ENCODE assay signal across 34 cellular contexts in the genomic region with DNA sequence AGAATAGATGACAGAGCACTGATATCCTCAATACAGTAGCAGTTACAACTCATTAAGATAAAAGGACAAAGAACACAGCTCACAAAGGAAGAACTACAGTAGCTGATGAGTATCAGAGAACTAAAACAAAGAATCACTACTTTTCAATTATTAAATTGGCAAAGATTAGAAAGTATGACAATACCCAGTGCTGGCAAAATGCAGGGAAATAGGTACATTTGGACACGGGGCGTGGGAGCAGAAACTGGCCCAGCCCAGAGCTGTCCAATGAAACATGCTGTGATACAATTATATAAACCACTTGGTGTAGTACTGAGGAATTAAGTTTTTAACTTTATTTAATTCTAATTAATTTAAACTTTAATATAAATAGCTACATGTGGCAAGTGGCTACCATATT.
"Had no signal": no experiment of that assay in that cellular context is flagged by ENCODE, and none has a peak within 500 bp of the region (broad histone marks: within the 10 kb centered on the region; RNA-seq: fewer than 3 reads in every experiment).

No MANE protein-coding gene starts in this region.

- H3K36me3 ChIP-seq: MG63 had no signal

- H3K4me3 ChIP-seq: MG63 had no signal

- H3K27ac ChIP-seq: KMS-11 had no signal

- DNase-seq: Karpas-422, Kasumi-1, MG63, MM.1S, MV-4-11, NCI-H1048, NCI-H1092, NCI-H1092 treated with DMSO at 0.1 percent for 48 hours, NCI-H1105, NCI-H1105 treated with DMSO at 0.1 percent for 48 hours, NCI-H1417, NCI-H1417 treated with DMSO at 0.1 percent for 48 hours, NCI-H1436, NCI-H146, NCI-H1694, NCI-H1694 treated with DMSO at 0.1 percent for 48 hours, NCI-H187, NCI-H187 treated with DMSO at 0.1 percent for 48 hours, NCI-H1930, NCI-H2029, NCI-H2029 treated with DMSO at 0.1 percent for 48 hours, NCI-H2081, NCI-H2081 treated with DMSO at 0.1 percent for 48 hours, NCI-H2107, NCI-H2171, NCI-H2171 treated with DMSO at 0.1 percent for 48 hours, NCI-H2227 treated with DMSO at 0.1 percent for 48 hours, NCI-H226, NCI-H345, NCI-H446, NCI-H446 treated with DMSO at 0.1 percent for 48 hours, NCI-H510A, NCI-H510A treated with DMSO at 0.1 percent for 48 hours had no signal
